10 cellular contexts compared by ENCODE assay signal in the genomic region with DNA sequence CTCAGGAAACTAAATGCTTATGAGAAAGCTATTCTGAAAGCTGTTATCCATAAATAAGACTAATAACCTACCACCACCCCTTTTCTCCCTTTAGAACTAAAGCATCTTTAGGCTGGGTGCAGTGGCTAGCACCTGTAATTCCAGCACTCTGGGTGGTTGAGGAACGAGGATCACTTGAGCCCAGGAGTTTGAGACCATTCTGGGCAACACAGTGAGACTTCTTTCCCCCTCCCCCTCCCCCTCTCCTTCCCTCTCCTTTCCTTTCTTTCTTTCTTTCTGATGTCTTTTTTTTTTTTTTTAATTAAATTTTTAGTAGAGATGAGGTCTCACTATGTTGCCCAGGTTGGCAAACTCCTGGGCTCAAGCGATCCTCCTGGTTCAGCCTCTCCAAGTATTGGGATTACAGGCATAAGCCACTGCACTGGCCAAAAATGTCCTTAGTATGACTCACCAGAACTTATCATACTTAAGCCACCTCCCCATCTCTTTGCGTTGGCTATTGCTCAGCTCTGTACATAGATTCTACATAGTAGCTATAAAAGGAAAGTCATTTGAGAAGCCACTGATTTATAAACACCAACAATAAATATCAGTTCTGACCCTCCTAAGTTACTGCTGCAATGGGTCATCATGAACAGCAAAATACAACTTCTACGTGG. TPM values are rescaled to one million over a fixed set of nuclear protein-coding genes. Genes with fewer than 3 reads are reported as not detected.
DNase-seq lines count a peak whose midpoint lies in the region; ATAC-seq and TF ChIP-seq lines count a peak whose summit lies in the region.
"Had no signal": no experiment of that assay in that cellular context is flagged by ENCODE, and none has a peak within 500 bp of the region (broad histone marks: within the 10 kb centered on the region; RNA-seq: fewer than 3 reads in every experiment).

No MANE protein-coding gene starts in this region.

- H3K9me3 ChIP-seq in RWPE2 (ENCODE audit: severe bottlenecking), result no peaks in the 10 kb centered on the region
- no peaks in the 10 kb centered on the region for H3K9me3 ChIP-seq in fibroblast of lung (ENCODE audit: control insufficient read depth, insufficient read depth, low read depth, low read length)

- no peaks in the 10 kb centered on the region for H3K27me3 ChIP-seq in RWPE2 (ENCODE audit: insufficient read depth, poor library complexity, severe bottlenecking)
- no peaks in the 10 kb centered on the region for H3K27me3 ChIP-seq in fibroblast of lung (ENCODE audit: control insufficient read depth, insufficient read depth, low read length)

- DNase-seq in H4 (ENCODE audit: low spot score) (peak; percentile 49), RWPE2 (ENCODE audit: low spot score) (no peak), fibroblast of lung (ENCODE audit: low read depth in 2 of 2) (peak; percentile 88 to 91), HuH-7 (ENCODE audit: low spot score) (no peak)
- DNase-seq in activated CD4-positive, alpha-beta T cell treated with anti-CD3 and anti-CD28 coated beads, Interleukin-2, amount 10 ng/mL, durations not matched to agents 7 days and 5 days, result no peak
- DNase-seq: MM.1S had no signal

- H3K36me3 Mint-ChIP-seq in stimulated activated memory B cell treated with anti-CD40 and anti-IgM and Interleukin-4, amounts not matched to agents 10 μg/mL and 1 μg/mL and 100 μg/mL, for 72 hours, result peaks cover 15% of the 10 kb centered on the region
- peaks cover 5% of the 10 kb centered on the region for H3K36me3 Mint-ChIP-seq in activated CD4-positive, alpha-beta T cell treated with anti-CD3 and anti-CD28 coated beads, Interleukin-2, amount 10 ng/mL, durations not matched to agents 7 days and 5 days (ENCODE audit: low read depth)

- H3K4me1 ChIP-seq in RWPE2 (ENCODE audit: insufficient read depth, poor library complexity, severe bottlenecking) (peaks cover 5% of the 10 kb centered on the region), fibroblast of lung (ENCODE audit: control insufficient read depth, extremely low read depth, insufficient read depth, low read length) (peaks cover 6% of the 10 kb centered on the region)

- H3K27me3 Mint-ChIP-seq in stimulated activated memory B cell treated with anti-CD40 and anti-IgM and Interleukin-4, amounts not matched to agents 10 μg/mL and 1 μg/mL and 100 μg/mL, for 72 hours, result no peaks in the 10 kb centered on the region
- no peaks in the 10 kb centered on the region for H3K27me3 Mint-ChIP-seq in activated CD4-positive, alpha-beta T cell treated with anti-CD3 and anti-CD28 coated beads, Interleukin-2, amount 10 ng/mL, durations not matched to agents 7 days and 5 days

- H3K27ac ChIP-seq in RWPE2 (ENCODE audit: poor library complexity, severe bottlenecking), result peak overlapping the region; percentile 46
- H3K27ac ChIP-seq in fibroblast of lung (ENCODE audit: insufficient read depth, low read length), result peak overlapping the region; percentile 13

- H3K27ac Mint-ChIP-seq in stimulated activated memory B cell treated with anti-CD40 and anti-IgM and Interleukin-4, amounts not matched to agents 10 μg/mL and 1 μg/mL and 100 μg/mL, for 72 hours, result peak overlapping the region; percentile 46
- H3K27ac Mint-ChIP-seq in activated CD4-positive, alpha-beta T cell treated with anti-CD3 and anti-CD28 coated beads, Interleukin-2, amount 10 ng/mL, durations not matched to agents 7 days and 5 days, result no peak overlapping the region

- H3K4me3 ChIP-seq in RWPE2 (ENCODE audit: severe bottlenecking) (no peak overlapping the region), fibroblast of lung (replicated peaks in 1 of 4; ENCODE audit: control extremely low read depth in 1 of 4, insufficient read depth in 1 of 4, low read depth in 3 of 4, low read length in 4 of 4) (no peak overlapping the region)
- H3K4me3 ChIP-seq: SK-N-MC had no signal

- no peaks in the 10 kb centered on the region for H3K9me3 Mint-ChIP-seq in stimulated activated memory B cell treated with anti-CD40 and anti-IgM and Interleukin-4, amounts not matched to agents 10 μg/mL and 1 μg/mL and 100 μg/mL, for 72 hours
- H3K9me3 Mint-ChIP-seq in activated CD4-positive, alpha-beta T cell treated with anti-CD3 and anti-CD28 coated beads, Interleukin-2, amount 10 ng/mL, durations not matched to agents 7 days and 5 days, result no peaks in the 10 kb centered on the region
- H3K9me3 Mint-ChIP-seq: activated T-helper 1 cell treated with anti-CD3 and anti-CD28 coated beads, Interleukin-12 subunit alpha, Interleukin-12 subunit beta, Interleukin-2, Interleukin-4 antibody, amounts not matched to agents 30 ng/mL and 10 ng/mL and 1 ng/mL, durations not matched to agents 14 hours and 24 hours and 36 hours had no signal

- TF ChIP-seq CTCF in RWPE2 (IDR thresholded peaks at IDR 0.05; ENCODE audit: poor library complexity, severe bottlenecking) (no peak), fibroblast of lung (conservative IDR thresholded peaks at IDR 0.05 in 1 of 2, IDR thresholded peaks at IDR 0.05 in 1 of 2; ENCODE audit: low read depth in 1 of 2, low read length in 2 of 2) (no peak)

- POLR2A ChIA-PET in activated CD4-positive, alpha-beta T cell treated with anti-CD3 and anti-CD28 coated beads, Interleukin-2, amount 10 ng/mL, durations not matched to agents 7 days and 5 days (lab: Charles Lee), result no interaction called here

- CTCF ChIA-PET in activated CD4-positive, alpha-beta T cell treated with anti-CD3 and anti-CD28 coated beads, Interleukin-2, amount 10 ng/mL, durations not matched to agents 7 days and 5 days (lab: Charles Lee), result interaction anchor here (1.0 to 2.7 kb wide), 3 partner anchors 8 to 195 kb away, joined by 3 to 14 read pairs (median 3); no protein-coding TSS in a partner anchor

- no peak overlapping the region for H3K9ac ChIP-seq in fibroblast of lung (ENCODE audit: insufficient read depth, low read length)

- H3K4me1 Mint-ChIP-seq in stimulated activated memory B cell treated with anti-CD40 and anti-IgM and Interleukin-4, amounts not matched to agents 10 μg/mL and 1 μg/mL and 100 μg/mL, for 72 hours, result peaks cover 12% of the 10 kb centered on the region
- H3K4me1 Mint-ChIP-seq in activated CD4-positive, alpha-beta T cell treated with anti-CD3 and anti-CD28 coated beads, Interleukin-2, amount 10 ng/mL, durations not matched to agents 7 days and 5 days, result peaks cover 12% of the 10 kb centered on the region

- H3K4me2 ChIP-seq in fibroblast of lung (ENCODE audit: extremely low read depth, insufficient read depth, low read length), result peak overlapping the region; percentile 13

- H3K79me2 ChIP-seq in fibroblast of lung (ENCODE audit: control insufficient read depth, insufficient read depth, low read length), result peaks cover 8% of the 10 kb centered on the region

- peaks cover 4% of the 10 kb centered on the region; the same call in 1 of the 2 replicates for H3K36me3 ChIP-seq in RWPE2 (ENCODE audit: low read depth)
- H3K36me3 ChIP-seq in fibroblast of lung (ENCODE audit: control insufficient read depth, insufficient read depth, low read length), result no peaks in the 10 kb centered on the region

- peak; percentile 89 for ATAC-seq in RWPE2 (ENCODE audit: low read depth)
- ATAC-seq in stimulated activated memory B cell treated with anti-CD40 and anti-IgM and Interleukin-4, amounts not matched to agents 10 μg/mL and 1 μg/mL and 100 μg/mL, for 72 hours, result no peak
- no peak for ATAC-seq in HG03432 (IDR thresholded peaks at IDR 0.05; ENCODE audit: unreplicated experiment)

- no peak overlapping the region for H3K4me3 Mint-ChIP-seq in stimulated activated memory B cell treated with anti-CD40 and anti-IgM and Interleukin-4, amounts not matched to agents 10 μg/mL and 1 μg/mL and 100 μg/mL, for 72 hours
- no peak overlapping the region for H3K4me3 Mint-ChIP-seq in activated CD4-positive, alpha-beta T cell treated with anti-CD3 and anti-CD28 coated beads, Interleukin-2, amount 10 ng/mL, durations not matched to agents 7 days and 5 days
- H3K4me3 Mint-ChIP-seq: activated T-helper 1 cell treated with anti-CD3 and anti-CD28 coated beads, Interleukin-12 subunit alpha, Interleukin-12 subunit beta, Interleukin-2, Interleukin-4 antibody, amounts not matched to agents 30 ng/mL and 10 ng/mL and 1 ng/mL, durations not matched to agents 14 hours and 24 hours and 36 hours had no signal

- H2AFZ ChIP-seq in fibroblast of lung (ENCODE audit: low read length), result no peak overlapping the region

- no peaks in the 10 kb centered on the region for H4K20me1 ChIP-seq in fibroblast of lung (ENCODE audit: control insufficient read depth, extremely low read depth, insufficient read depth, low read length)

RNA-seq across cellular contexts. Expression of gene SPDEF, which starts 54.8 kb away (rescaled TPM):
- 0.29 TPM in 1 of 2 replicates, not detected in the other for total RNA-seq in H4 (2014; rRNA removed; shearing (Covaris generic))
- under 0.01 TPM in 2 replicates for total RNA-seq in fibroblast of lung
- polyA plus RNA-seq in fibroblast of lung, result 0.03 TPM in 1 of 2 replicates, not detected in the other
- polyA plus RNA-seq in fibroblast of lung (2012), result not detected in 2 replicates
- polyA minus RNA-seq in fibroblast of lung (ENCODE audit: low replicate concordance), result not detected in 2 replicates
- not detected for total RNA-seq in activated CD4-positive, alpha-beta T cell treated with anti-CD3 and anti-CD28 coated beads, Interleukin-2, amount 10 ng/mL, durations not matched to agents 7 days and 5 days
- total RNA-seq: activated T-helper 1 cell treated with anti-CD3 and anti-CD28 coated beads, Interleukin-12 subunit alpha, Interleukin-12 subunit beta, Interleukin-2, Interleukin-4 antibody, amounts not matched to agents 30 ng/mL and 10 ng/mL and 1 ng/mL, durations not matched to agents 14 hours and 24 hours and 36 hours had no signal

Comparison
In these comparisons a context has a peak if more than half of its experiments do, and no peak if none do; other contexts are left out.
1. DNase-seq: peak in H4 (single experiment) and fibroblast of lung (2 of 2); none in RWPE2 (single experiment), activated CD4-positive, alpha-beta T cell treated with anti-CD3 and anti-CD28 coated beads, Interleukin-2, amount 10 ng/mL, durations not matched to agents 7 days and 5 days (single experiment) and HuH-7 (single experiment).